12 cellular contexts compared by ENCODE assay signal in the genomic region with DNA sequence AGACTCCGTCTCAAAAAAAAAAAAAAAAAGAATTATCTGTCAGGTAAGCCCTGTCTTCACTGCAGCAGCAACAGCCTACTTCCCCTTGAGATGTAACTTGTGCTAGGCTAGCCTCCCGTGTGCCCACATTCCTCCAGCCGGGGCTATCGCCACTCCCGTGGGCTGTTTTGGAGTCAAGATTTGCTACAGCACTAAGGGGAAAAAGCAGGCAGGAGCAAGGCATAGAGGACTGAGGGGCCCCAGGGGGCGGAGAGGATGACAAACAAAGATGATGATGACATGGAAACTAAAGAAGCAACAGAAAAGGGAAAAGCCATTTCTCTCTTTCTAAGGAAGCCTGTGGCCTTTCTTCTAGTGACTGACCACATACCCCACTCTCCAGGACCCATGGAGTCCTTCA. TPM values are rescaled to one million over a fixed set of nuclear protein-coding genes. Genes with fewer than 3 reads are reported as not detected.
DNase-seq lines count a peak whose midpoint lies in the region; ATAC-seq and TF ChIP-seq lines count a peak whose summit lies in the region.
"Had no signal": no experiment of that assay in that cellular context is flagged by ENCODE, and none has a peak within 500 bp of the region (broad histone marks: within the 10 kb centered on the region; RNA-seq: fewer than 3 reads in every experiment).

No MANE protein-coding gene starts in this region.

- peaks cover 11% of the 10 kb centered on the region for H3K36me3 Mint-ChIP-seq in T-helper 17 cell (ENCODE audit: low read depth)

- peaks cover 55 to 86% (median 76%) of the 10 kb centered on the region in 10 experiments for H3K4me1 ChIP-seq in BLaER1 treated with 17β-estradiol and CSF1 and Interleukin-3, amounts not matched to agents 10 nM and 100 nM
- peaks cover 15 to 77% (median 55%) of the 10 kb centered on the region in 6 donors for H3K4me1 ChIP-seq in spleen

- peak overlapping the region; percentile 77 to 94 (median 87) for H3K9ac ChIP-seq in BLaER1 treated with 17β-estradiol and CSF1 and Interleukin-3, amounts not matched to agents 10 nM and 100 nM

- peaks cover 0 to 40% (median 28%) of the 10 kb centered on the region in 11 experiments; a peak in 8 of 22 replicates for H4K20me1 ChIP-seq in BLaER1 treated with 17β-estradiol and CSF1 and Interleukin-3, amounts not matched to agents 10 nM and 100 nM

- H3K36me3 ChIP-seq in BLaER1 treated with 17β-estradiol and CSF1 and Interleukin-3, amounts not matched to agents 10 nM and 100 nM = peaks cover 8 to 50% (median 35%) of the 10 kb centered on the region in 11 experiments
- H3K36me3 ChIP-seq in spleen = peaks cover 0 to 63% (median 23%) of the 10 kb centered on the region in 6 donors
- peaks cover 15% of the 10 kb centered on the region for H3K36me3 ChIP-seq in brain microvascular endothelial cell (replicated peaks)

- no peak for TF ChIP-seq CTCF in spleen (IDR thresholded peaks at IDR 0.05 in 8 of 11, conservative IDR thresholded peaks at IDR 0.05 in 3 of 11)
- no peak for TF ChIP-seq CTCF in brain microvascular endothelial cell (IDR thresholded peaks at IDR 0.05; ENCODE audit: low read depth, low read length, missing control alignments)

- H3K4me2 ChIP-seq in BLaER1 treated with 17β-estradiol and CSF1 and Interleukin-3, amounts not matched to agents 10 nM and 100 nM = peak overlapping the region; percentile 82 to 99 (median 97)

- H3K27me3 ChIP-seq in BLaER1 treated with 17β-estradiol and CSF1 and Interleukin-3, amounts not matched to agents 10 nM and 100 nM = no peaks in the 10 kb centered on the region
- no peaks in the 10 kb centered on the region for H3K27me3 ChIP-seq in spleen (replicated peaks in 1 of 7)
- no peaks in the 10 kb centered on the region for H3K27me3 ChIP-seq in brain microvascular endothelial cell (replicated peaks)

- DNase-seq in T-helper 17 cell = no peak
- DNase-seq in activated naive CD4-positive, alpha-beta T cell treated with anti-CD3 and anti-CD28 coated beads, Interleukin-2, amount 50 U/mL, for 16 hours = peak; percentile 61
- peak; percentile 77 for DNase-seq in spleen
- DNase-seq in brain microvascular endothelial cell = no peak
- DNase-seq in GOT3 (lab: John Stamatoyannopoulos, UW) = no peak
- no peak for DNase-seq in NCI-H2196 (lab: John Stamatoyannopoulos, UW; ENCODE audit: unreplicated experiment)
- DNase-seq: NCI-H1436, small intestine had no signal

- no peaks in the 10 kb centered on the region for H3K9me3 ChIP-seq in BLaER1 treated with 17β-estradiol and CSF1 and Interleukin-3, amounts not matched to agents 10 nM and 100 nM (replicated peaks in 1 of 11)
- no peaks in the 10 kb centered on the region for H3K9me3 ChIP-seq in T-helper 17 cell (ENCODE audit: control insufficient read depth, low read length, poor library complexity, severe bottlenecking)
- no peaks in the 10 kb centered on the region for H3K9me3 ChIP-seq in spleen

- peak overlapping the region; percentile 56 to 85 (median 74); a peak in 19 of 20 replicates for H3K4me3 ChIP-seq in BLaER1 treated with 17β-estradiol and CSF1 and Interleukin-3, amounts not matched to agents 10 nM and 100 nM
- H3K4me3 ChIP-seq in spleen (peak overlapping the region in 6 of 8 donors; percentile 55 to 91 (median 66)), brain microvascular endothelial cell (ENCODE audit: low read depth, low read length) (no peak overlapping the region)

- in situ Hi-C loops in brain microvascular endothelial cell (cut with HindIII; ENCODE audit: low pct_ligation_motif_present, low sequenced_read_pairs) = no loop called here

- H3K27me3 Mint-ChIP-seq in T-helper 17 cell = no peaks in the 10 kb centered on the region

- peaks cover 47% of the 10 kb centered on the region for H3K4me1 Mint-ChIP-seq in T-helper 17 cell

- WGBS in spleen, 5 donors = 19 to 60% (median 52%) methylated on average over 5 to 6 of the region's 6 CpGs

- H3K4me3 Mint-ChIP-seq in T-helper 17 cell = peak overlapping the region; percentile 100

- ATAC-seq in T-helper 17 cell (no peak), HG02763 (IDR thresholded peaks at IDR 0.05; ENCODE audit: unreplicated experiment) (no peak)

- peak overlapping the region; percentile 70 to 99 (median 94); a peak in 21 of 22 replicates for H3K27ac ChIP-seq in BLaER1 treated with 17β-estradiol and CSF1 and Interleukin-3, amounts not matched to agents 10 nM and 100 nM
- peak overlapping the region in 7 of 8 donors; percentile 83 to 94 (median 85) for H3K27ac ChIP-seq in spleen
- no peak overlapping the region for H3K27ac ChIP-seq in brain microvascular endothelial cell

- no peak for TF ChIP-seq POLR2A in spleen (IDR thresholded peaks at IDR 0.05)

- intact Hi-C loops in spleen (cut with DNase I; ENCODE audit: low total_unique reads) = loop anchor here (5.0 kb wide), 1 partner anchor 56 kb away; no protein-coding TSS in a partner anchor

- peak overlapping the region; percentile 99 for H3K27ac Mint-ChIP-seq in T-helper 17 cell

RNA-seq across cellular contexts. Expression of gene TNFAIP8L2, which starts 1.9 kb away (rescaled TPM):
- total RNA-seq in T-helper 17 cell (1 to 10 TPM; 3.6 to 5.4 TPM), spleen (10 to 100 TPM; 26.3 to 48.0 (median 35.3) TPM)
- polyA plus RNA-seq in spleen = 10 to 100 TPM; 58.8 to 63.4 (median 61.9) TPM
- total RNA-seq: RPMI7951 had no signal

RNA-seq across cellular contexts. Expression of gene LYSMD1, which starts 7.4 kb away (rescaled TPM):
- total RNA-seq in T-helper 17 cell (under 1 TPM; 0.39 to 0.70 TPM), spleen (10 to 100 TPM in 1 of 7 donors, 1 to 10 TPM in 6; 3.7 to 10.0 (median 4.6) TPM)
- 1 to 10 TPM; 2.5 to 4.8 (median 2.8) TPM for polyA plus RNA-seq in spleen

RNA-seq across cellular contexts. Expression of gene SCNM1, which starts 7.6 kb away (rescaled TPM):
- total RNA-seq in T-helper 17 cell (10 to 100 TPM; 33.7 to 37.8 TPM), spleen (10 to 100 TPM; 36.2 to 63.5 (median 41.5) TPM)
- polyA plus RNA-seq in spleen = 10 to 100 TPM; 64.9 to 96.2 (median 74.6) TPM

RNA-seq across cellular contexts. Expression of gene SEMA6C, which starts 11.9 kb away (rescaled TPM):
- total RNA-seq in T-helper 17 cell (10 to 100 TPM in 1 of 2 donors, 1 to 10 TPM in 1; 9.5 to 11.3 TPM), spleen (1 to 10 TPM; 2.0 to 9.4 (median 4.1) TPM)
- polyA plus RNA-seq in spleen = 1 to 10 TPM; 3.2 to 5.8 (median 4.4) TPM

RNA-seq across cellular contexts. Expression of gene TMOD4, which starts 17.5 kb away (rescaled TPM):
- total RNA-seq in T-helper 17 cell = 1 to 10 TPM; 1.0 to 3.0 TPM
- total RNA-seq in spleen = 1 to 10 TPM in 1 of 7 donors, under 1 TPM in 3, not detected in 3; 0.60 to 2.0 (median 0.86) TPM
- under 1 TPM; 0.44 to 0.99 (median 0.76) TPM for polyA plus RNA-seq in spleen
- total RNA-seq: mesenteric fat pad had no signal

Comparison
In these comparisons a context has a peak if more than half of its experiments do, and no peak if none do; other contexts are left out.
1. DNase-seq: peak in activated naive CD4-positive, alpha-beta T cell treated with anti-CD3 and anti-CD28 coated beads, Interleukin-2, amount 50 U/mL, for 16 hours (single experiment) and spleen (single experiment); none in T-helper 17 cell (0 of 3), brain microvascular endothelial cell (single experiment), GOT3 (single experiment) and NCI-H2196 (single experiment).
2. RNA of gene TNFAIP8L2, which starts 1.9 kb away (total RNA-seq): 26.3 to 48.0 TPM in spleen; 3.6 to 5.4 TPM in T-helper 17 cell; every median in the first group is over 4 times any median in the second.